Comparison of ENCODE assay signal across 15 cellular contexts in the genomic region with DNA sequence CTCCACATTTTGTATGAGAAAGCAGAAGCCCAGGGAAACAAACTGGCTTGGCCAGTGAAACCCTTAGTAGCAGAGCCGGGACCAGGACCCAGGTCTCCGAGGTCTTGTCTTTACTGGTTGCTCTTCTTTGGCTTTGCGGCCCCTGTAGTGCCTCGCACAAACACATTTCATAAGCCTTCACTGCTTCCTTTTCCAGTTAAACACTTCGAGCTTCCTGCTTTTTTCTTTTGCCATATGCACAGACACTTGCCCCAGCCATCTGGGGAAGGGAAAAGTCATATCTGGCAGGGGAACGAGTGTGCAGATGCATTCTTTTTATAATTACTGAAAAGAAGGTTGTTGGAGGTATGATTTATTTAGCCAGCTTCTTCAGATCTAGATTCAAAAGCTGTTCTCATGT. TPM values are rescaled to one million over a fixed set of nuclear protein-coding genes. Genes with fewer than 3 reads are reported as not detected.
"Had no signal": no experiment of that assay in that cellular context is flagged by ENCODE, and none has a peak within 500 bp of the region (broad histone marks: within the 10 kb centered on the region; RNA-seq: fewer than 3 reads in every experiment).

No MANE protein-coding gene starts in this region.

- DNase-seq: foreskin keratinocyte; head of caudate nucleus; kidney; left cardiac atrium; left ventricle myocardium inferior; lower lobe of right lung; midbrain; psoas muscle; retina; right lobe of liver; stimulated activated CD4-positive, alpha-beta T cell treated with anti-CD3 and anti-CD28 coated beads, Interleukin-4, amount 100 ng/mL, for 24 hours; tibial artery; upper lobe of right lung had no signal

RNA-seq across cellular contexts. Expression of a gene that starts 19.0 kb away (rescaled TPM):
- total RNA-seq: epithelial cell of proximal tubule; natural killer cell treated with Interleukin-12 subunit alpha and Interleukin-12 subunit beta and Interleukin-15 and Interleukin-18, amount 100 ng/mL, for 72 hours had no signal
